ENCODE assay signal across 9 cellular contexts in genomic region chr9:73494894-73495293, GRCh38.
"Had no signal": no experiment of that assay in that cellular context is flagged by ENCODE, and none has a peak within 500 bp of the region (broad histone marks: within the 10 kb centered on the region; RNA-seq: fewer than 3 reads in every experiment).

No MANE protein-coding gene starts in this region.

- H3K4me1 ChIP-seq: HAP-1 had no signal

- ATAC-seq: HCT116, HepG2 had no signal

- DNase-seq: GM23248, GOT3, H7, HFFc6 had no signal

- H3K9me3 ChIP-seq: HAP-1 had no signal

- H3K4me3 ChIP-seq: GM23248, HAP-1 had no signal

- H3K27ac ChIP-seq: GM23248, HL-60 had no signal

- H3K27me3 Mint-ChIP-seq: IgD-negative memory B cell had no signal

- H3K36me3 ChIP-seq: HAP-1 had no signal

- H3K4me3 Mint-ChIP-seq: HFFc6, IgD-negative memory B cell had no signal

- H3K27ac Mint-ChIP-seq: HFFc6, IgD-negative memory B cell had no signal
